In genomic region chr7:124276005-124276606, GRCh38 we compare ENCODE assay signal across 9 cellular contexts.
A peak's percentile ranks its signal among the peaks of the same experiment; 100 is the strongest.
DNase-seq lines count a peak whose midpoint lies in the region; ATAC-seq and TF ChIP-seq lines count a peak whose summit lies in the region.
"Had no signal": no experiment of that assay in that cellular context is flagged by ENCODE, and none has a peak within 500 bp of the region (broad histone marks: within the 10 kb centered on the region; RNA-seq: fewer than 3 reads in every experiment).

No MANE protein-coding gene starts in this region.

- peaks cover 0 to 7% (median 3%) of the 10 kb centered on the region in 8 donors for H3K9me3 Mint-ChIP-seq in CD4-positive, alpha-beta memory T cell

- no peaks in the 10 kb centered on the region for H3K36me3 Mint-ChIP-seq in CD4-positive, alpha-beta memory T cell

- H3K9me3 ChIP-seq in CD4-positive, alpha-beta memory T cell (ENCODE audit: control insufficient read depth in 1 of 2, low read length in 2 of 2) = no peaks in the 10 kb centered on the region
- H3K9me3 ChIP-seq: neutrophil had no signal

- no peaks in the 10 kb centered on the region for H3K4me1 ChIP-seq in CD4-positive, alpha-beta memory T cell (ENCODE audit: insufficient read depth, low read length)

- POLR2A ChIA-PET in RWPE1 (lab: Yijun Ruan, JAX; ENCODE audit: low non-redundant PET) = no interaction called here
- POLR2A ChIA-PET in CD4-positive, alpha-beta memory T cell (lab: Charles Lee; ENCODE audit: partially characterized antibody) = no interaction called here

- CTCF ChIA-PET in RWPE1 (lab: Yijun Ruan, JAX) = interaction anchor here (0.6 kb wide), 1 partner anchor 18 kb away, joined by 3 read pairs; no protein-coding TSS in a partner anchor
- CTCF ChIA-PET in CD4-positive, alpha-beta memory T cell (lab: Charles Lee; ENCODE audit: partially characterized antibody) = interaction anchor here (0.8 to 1.0 kb wide), 2 partner anchors 17 to 57 kb away, joined by 3 read pairs; no protein-coding TSS in a partner anchor

- H3K27ac Mint-ChIP-seq in CD4-positive, alpha-beta memory T cell = no peak overlapping the region

- peak; percentile 93 for ATAC-seq in GM19467 (IDR thresholded peaks at IDR 0.05; ENCODE audit: unreplicated experiment)
- peak; percentile 96 for ATAC-seq in HG03432 (IDR thresholded peaks at IDR 0.05; ENCODE audit: unreplicated experiment)

- no peak overlapping the region for H3K27ac ChIP-seq in RWPE1
- H3K27ac ChIP-seq in CD4-positive, alpha-beta memory T cell (ENCODE audit: low read depth, low read length) = no peak overlapping the region
- H3K27ac ChIP-seq: neutrophil had no signal

- no peaks in the 10 kb centered on the region for H3K27me3 ChIP-seq in GM06990 (replicated peaks; ENCODE audit: control insufficient read depth, insufficient read depth, low read length)
- H3K27me3 ChIP-seq in CD4-positive, alpha-beta memory T cell (ENCODE audit: insufficient read depth, low read length) = no peaks in the 10 kb centered on the region
- H3K27me3 ChIP-seq: neutrophil had no signal

- DNase-seq in GM06990 (ENCODE audit: extremely low read depth, insufficient read length) = no peak
- peak; percentile 10 for DNase-seq in RWPE1 (ENCODE audit: low spot score)
- DNase-seq in islet precursor cell = peak; percentile 70
- no peak for DNase-seq in CD4-positive, alpha-beta memory T cell
- no peak for DNase-seq in anterior cingulate cortex (lab: John Stamatoyannopoulos, UW)
- DNase-seq in NCI-H2107 (lab: John Stamatoyannopoulos, UW) = no peak

- no peak overlapping the region for H3K4me3 ChIP-seq in GM06990 (replicated peaks; ENCODE audit: low read depth, low read length)
- H3K4me3 ChIP-seq in CD4-positive, alpha-beta memory T cell (ENCODE audit: low read length in 2 of 2) = no peak overlapping the region

- no peaks in the 10 kb centered on the region for H3K4me1 Mint-ChIP-seq in CD4-positive, alpha-beta memory T cell

- intact Hi-C loops in CD4-positive, alpha-beta memory T cell (cut with micrococcal nuclease) = no loop called here

- no peaks in the 10 kb centered on the region for H3K27me3 Mint-ChIP-seq in CD4-positive, alpha-beta memory T cell

- no peaks in the 10 kb centered on the region for H3K36me3 ChIP-seq in GM06990 (ENCODE audit: control insufficient read depth, insufficient read depth, low read length)
- no peaks in the 10 kb centered on the region for H3K36me3 ChIP-seq in CD4-positive, alpha-beta memory T cell (ENCODE audit: insufficient read depth, low read length)
- H3K36me3 ChIP-seq: neutrophil had no signal

- H3K4me3 Mint-ChIP-seq in CD4-positive, alpha-beta memory T cell = no peak overlapping the region

- TF ChIP-seq CTCF in GM06990 (IDR thresholded peaks at IDR 0.05; ENCODE audit: insufficient read depth, low read length, poor library complexity, severe bottlenecking) (peak; percentile 77), RWPE1 (conservative IDR thresholded peaks at IDR 0.05; ENCODE audit: low read depth) (peak; percentile 50)

Comparison
In these comparisons a context has a peak if more than half of its experiments do, and no peak if none do; other contexts are left out.
1. DNase-seq: peak in RWPE1 (single experiment) and islet precursor cell (single experiment); none in GM06990 (single experiment), CD4-positive, alpha-beta memory T cell (0 of 5), anterior cingulate cortex (0 of 58) and NCI-H2107 (single experiment).